ENCODE assay signal across 17 cellular contexts in genomic region chr16:85188822-85189672, GRCh38.
"Had no signal": no experiment of that assay in that cellular context is flagged by ENCODE, and none has a peak within 500 bp of the region (broad histone marks: within the 10 kb centered on the region; RNA-seq: fewer than 3 reads in every experiment).

No MANE protein-coding gene starts in this region.

- ATAC-seq: activated CD8-positive, alpha-beta memory T cell treated with anti-CD3 and anti-CD28 coated beads, Interleukin-2, amount 10 ng/mL, durations not matched to agents 7 days and 5 days; left cardiac atrium; natural killer cell treated with Interleukin-12 subunit alpha and Interleukin-12 subunit beta and Interleukin-15 and Interleukin-18, amount 100 ng/mL, for 72 hours had no signal

- H3K27ac Mint-ChIP-seq: activated CD8-positive, alpha-beta memory T cell treated with anti-CD3 and anti-CD28 coated beads, Interleukin-2, amount 10 ng/mL, durations not matched to agents 7 days and 5 days; activated naive CD8-positive, alpha-beta T cell treated with anti-CD3 and anti-CD28 coated beads, Interleukin-2, amount 10 ng/mL, durations not matched to agents 7 days and 5 days; immature natural killer cell; memory B cell; natural killer cell treated with Interleukin-12 subunit alpha and Interleukin-12 subunit beta and Interleukin-15 and Interleukin-18, amount 100 ng/mL, for 72 hours had no signal

- DNase-seq: activated CD4-positive, alpha-beta T cell treated with anti-CD3 and anti-CD28 coated beads, Interleukin-2, amount 50 U/mL, for 4 hours; activated CD4-positive, CD25-positive, alpha-beta regulatory T cell treated with anti-CD3 and anti-CD28 coated beads, Interleukin-2, amount 50 U/mL, for 72 hours; activated CD8-positive, alpha-beta memory T cell treated with anti-CD3 and anti-CD28 coated beads, Interleukin-2, amount 10 ng/mL, durations not matched to agents 7 days and 5 days; activated gamma-delta T cell treated with Interleukin-2 at 50 U/mL for 16 hours; activated naive CD8-positive, alpha-beta T cell treated with anti-CD3 and anti-CD28 coated beads, Interleukin-2, amount 10 ng/mL, durations not matched to agents 7 days and 5 days; activated T-cell treated with anti-CD3 and anti-CD28 coated beads, Interleukin-2, amount 50 U/mL, for 48 hours; glutamatergic neuron; immature natural killer cell; left cardiac atrium; stimulated activated CD4-positive, alpha-beta T cell treated with anti-CD3 and anti-CD28 coated beads, Interleukin-12 subunit alpha, Interleukin-12 subunit beta, amount 100 ng/mL, for 4 hours; stimulated activated naive CD4-positive, alpha-beta T cell; substantia nigra; trophoblast cell had no signal

- H3K4me1 Mint-ChIP-seq: activated CD8-positive, alpha-beta memory T cell treated with anti-CD3 and anti-CD28 coated beads, Interleukin-2, amount 10 ng/mL, durations not matched to agents 7 days and 5 days; activated naive CD8-positive, alpha-beta T cell treated with anti-CD3 and anti-CD28 coated beads, Interleukin-2, amount 10 ng/mL, durations not matched to agents 7 days and 5 days; immature natural killer cell; memory B cell had no signal

- H3K36me3 Mint-ChIP-seq: activated CD8-positive, alpha-beta memory T cell treated with anti-CD3 and anti-CD28 coated beads, Interleukin-2, amount 10 ng/mL, durations not matched to agents 7 days and 5 days; activated naive CD8-positive, alpha-beta T cell treated with anti-CD3 and anti-CD28 coated beads, Interleukin-2, amount 10 ng/mL, durations not matched to agents 7 days and 5 days; memory B cell had no signal

- H3K27me3 ChIP-seq: cardiac muscle cell had no signal

- H3K4me3 ChIP-seq: cardiac muscle cell had no signal

- H3K27ac ChIP-seq: cardiac muscle cell, epithelial cell of prostate had no signal

- H3K4me3 Mint-ChIP-seq: activated CD8-positive, alpha-beta memory T cell treated with anti-CD3 and anti-CD28 coated beads, Interleukin-2, amount 10 ng/mL, durations not matched to agents 7 days and 5 days; activated naive CD8-positive, alpha-beta T cell treated with anti-CD3 and anti-CD28 coated beads, Interleukin-2, amount 10 ng/mL, durations not matched to agents 7 days and 5 days; immature natural killer cell; memory B cell; natural killer cell treated with Interleukin-12 subunit alpha and Interleukin-12 subunit beta and Interleukin-15 and Interleukin-18, amount 100 ng/mL, for 72 hours had no signal
